ENCODE assay signal across 12 cellular contexts in genomic region chr2:112920923-112921532, GRCh38. TPM values are rescaled to one million over a fixed set of nuclear protein-coding genes. Genes with fewer than 3 reads are reported as not detected.
A peak's percentile ranks its signal among the peaks of the same experiment; 100 is the strongest.
DNase-seq lines count a peak whose midpoint lies in the region; ATAC-seq and TF ChIP-seq lines count a peak whose summit lies in the region.
"Had no signal": no experiment of that assay in that cellular context is flagged by ENCODE, and none has a peak within 500 bp of the region (broad histone marks: within the 10 kb centered on the region; RNA-seq: fewer than 3 reads in every experiment).

No MANE protein-coding gene starts in this region.

- no peak overlapping the region for H3K4me3 ChIP-seq in brain microvascular endothelial cell (ENCODE audit: low read depth, low read length)
- no peak overlapping the region for H3K4me3 ChIP-seq in body of pancreas
- H3K4me3 ChIP-seq: pancreas had no signal

- no peak overlapping the region for H3K4me3 Mint-ChIP-seq in activated naive CD4-positive, alpha-beta T cell treated with anti-CD3 and anti-CD28 coated beads, Interleukin-2, amount 50 U/mL, for 24 hours
- H3K4me3 Mint-ChIP-seq: memory B cell had no signal

- intact Hi-C loops in body of pancreas (cut with DNase I), result no loop called here

- H3K27me3 Mint-ChIP-seq in activated naive CD4-positive, alpha-beta T cell treated with anti-CD3 and anti-CD28 coated beads, Interleukin-2, amount 50 U/mL, for 24 hours, result no peaks in the 10 kb centered on the region

- TF ChIP-seq CTCF in brain microvascular endothelial cell (IDR thresholded peaks at IDR 0.05; ENCODE audit: low read depth, low read length, missing control alignments) (peak; percentile 19), body of pancreas (IDR thresholded peaks at IDR 0.05) (no peak)

- in situ Hi-C loops in brain microvascular endothelial cell (cut with HindIII; ENCODE audit: low pct_ligation_motif_present, low sequenced_read_pairs), result no loop called here

- H3K27ac ChIP-seq in brain microvascular endothelial cell (no peak overlapping the region), body of pancreas (no peak overlapping the region)
- H3K27ac ChIP-seq: pancreas had no signal

- H3K4me1 Mint-ChIP-seq in activated naive CD4-positive, alpha-beta T cell treated with anti-CD3 and anti-CD28 coated beads, Interleukin-2, amount 50 U/mL, for 24 hours, result peaks cover 4% of the 10 kb centered on the region

- H3K9me3 Mint-ChIP-seq in activated naive CD4-positive, alpha-beta T cell treated with anti-CD3 and anti-CD28 coated beads, Interleukin-2, amount 50 U/mL, for 24 hours, result no peaks in the 10 kb centered on the region

- no peaks in the 10 kb centered on the region for H3K27me3 ChIP-seq in brain microvascular endothelial cell (replicated peaks)
- no peaks in the 10 kb centered on the region for H3K27me3 ChIP-seq in body of pancreas
- H3K27me3 ChIP-seq: pancreas had no signal

- 52 to 65% methylated on average over 3 to 4 of the region's 4 CpGs for WGBS in body of pancreas, 2 donors

- peaks cover 2% of the 10 kb centered on the region for H3K36me3 Mint-ChIP-seq in activated naive CD4-positive, alpha-beta T cell treated with anti-CD3 and anti-CD28 coated beads, Interleukin-2, amount 50 U/mL, for 24 hours

- no peak for DNase-seq in activated naive CD4-positive, alpha-beta T cell treated with anti-CD3 and anti-CD28 coated beads, Interleukin-2, amount 50 U/mL, for 16 hours
- DNase-seq in M059J (ENCODE audit: low read depth) (peak; percentile 77), brain microvascular endothelial cell (peak; percentile 38), renal cortical epithelial cell (ENCODE audit: low read depth) (peak; percentile 33), body of pancreas (no peak), LoVo (ENCODE audit: low spot score) (no peak)
- DNase-seq: AML-193, NCI-H2081, pancreas had no signal

- no peak for TF ChIP-seq POLR2A in body of pancreas (IDR thresholded peaks at IDR 0.05)

- no peak for ATAC-seq in body of pancreas
- no peak for ATAC-seq in GM19397 (IDR thresholded peaks at IDR 0.05; ENCODE audit: unreplicated experiment)
- ATAC-seq: pancreas had no signal

- H3K27ac Mint-ChIP-seq in activated naive CD4-positive, alpha-beta T cell treated with anti-CD3 and anti-CD28 coated beads, Interleukin-2, amount 50 U/mL, for 24 hours, result peak overlapping the region; percentile 1
- H3K27ac Mint-ChIP-seq: memory B cell had no signal

- no peaks in the 10 kb centered on the region for H3K36me3 ChIP-seq in brain microvascular endothelial cell (replicated peaks)
- H3K36me3 ChIP-seq in body of pancreas (replicated peaks in 1 of 2; ENCODE audit: insufficient read depth in 1 of 2, low read depth in 2 of 2), result no peaks in the 10 kb centered on the region
- H3K36me3 ChIP-seq: pancreas had no signal

- no peaks in the 10 kb centered on the region for H3K4me1 ChIP-seq in body of pancreas
- H3K4me1 ChIP-seq: pancreas had no signal

- H3K9me3 ChIP-seq in body of pancreas, result no peaks in the 10 kb centered on the region
- H3K9me3 ChIP-seq: pancreas had no signal

RNA-seq across cellular contexts. Expression of gene IL37, which starts 10.1 kb away (rescaled TPM):
- total RNA-seq in M059J (2014; rRNA removed; shearing (Covaris generic)), result 0.30 TPM in 1 of 2 replicates, not detected in the other
- total RNA-seq in renal cortical epithelial cell (not detected in 2 replicates), body of pancreas (not detected)
- total RNA-seq: pancreas had no signal

RNA-seq across cellular contexts. Expression of gene IL36G, which starts 56.8 kb away (rescaled TPM):
- total RNA-seq in M059J (2014; rRNA removed; shearing (Covaris generic)), result not detected in 2 replicates
- total RNA-seq in renal cortical epithelial cell (not detected in 2 replicates), body of pancreas (not detected)
- total RNA-seq: pancreas had no signal

Comparison
In these comparisons a context has a peak if more than half of its experiments do, and no peak if none do; other contexts are left out.
1. DNase-seq: peak in M059J (single experiment), brain microvascular endothelial cell (single experiment) and renal cortical epithelial cell (single experiment); none in activated naive CD4-positive, alpha-beta T cell treated with anti-CD3 and anti-CD28 coated beads, Interleukin-2, amount 50 U/mL, for 16 hours (single experiment), body of pancreas (0 of 4) and LoVo (single experiment).